ENCODE assay signal across 8 cellular contexts in genomic region chr2:223939438-223939837, GRCh38. TPM values are rescaled to one million over a fixed set of nuclear protein-coding genes. Genes with fewer than 3 reads are reported as not detected.
DNase-seq lines count a peak whose midpoint lies in the region; ATAC-seq and TF ChIP-seq lines count a peak whose summit lies in the region.
"Not testable (repeated sequence)": the region's sequence is repeated elsewhere in the genome, so short reads cannot be mapped to it uniquely, and the experiment has no call there.

No MANE protein-coding gene starts in this region.

- POLR2A ChIA-PET in activated CD4-positive, alpha-beta T cell treated with anti-CD3 and anti-CD28 coated beads for 36 hours (lab: Charles Lee), result interaction anchor here (0.7 kb wide), 1 partner anchor 110 kb away, joined by 3 read pairs; no protein-coding TSS in a partner anchor
- POLR2A ChIA-PET in activated naive CD8-positive, alpha-beta T cell treated with anti-CD3 and anti-CD28 coated beads, Interleukin-2, amount 10 ng/mL, durations not matched to agents 7 days and 5 days (lab: Charles Lee), result not testable (repeated sequence)

- TF ChIP-seq CTCF in fibroblast of mammary gland (conservative IDR thresholded peaks at IDR 0.05; ENCODE audit: control insufficient read depth, insufficient read depth, low read depth, low read length), result not testable (repeated sequence)

- H3K36me3 Mint-ChIP-seq in IgD-negative memory B cell, result peaks cover 13% of the 10 kb centered on the region
- peaks cover 45% of the 10 kb centered on the region for H3K36me3 Mint-ChIP-seq in activated CD4-positive, alpha-beta T cell treated with anti-CD3 and anti-CD28 coated beads for 36 hours (ENCODE audit: low read depth)
- peaks cover 28% of the 10 kb centered on the region for H3K36me3 Mint-ChIP-seq in activated naive CD8-positive, alpha-beta T cell treated with anti-CD3 and anti-CD28 coated beads, Interleukin-2, amount 10 ng/mL, durations not matched to agents 7 days and 5 days

- H3K4me3 ChIP-seq in fibroblast of mammary gland (ENCODE audit: control insufficient read depth, low read depth, low read length), result not testable (repeated sequence)

- H3K4me1 Mint-ChIP-seq in IgD-negative memory B cell, result peaks cover 52 to 66% (median 60%) of the 10 kb centered on the region in 3 donors
- peaks cover 75% of the 10 kb centered on the region for H3K4me1 Mint-ChIP-seq in activated CD4-positive, alpha-beta T cell treated with anti-CD3 and anti-CD28 coated beads for 36 hours
- H3K4me1 Mint-ChIP-seq in activated naive CD8-positive, alpha-beta T cell treated with anti-CD3 and anti-CD28 coated beads, Interleukin-2, amount 10 ng/mL, durations not matched to agents 7 days and 5 days, result peaks cover 56% of the 10 kb centered on the region

- H3K27ac Mint-ChIP-seq in IgD-negative memory B cell, result peak overlapping the region; percentile 21 to 78 (median 50)
- peak overlapping the region; percentile 82 for H3K27ac Mint-ChIP-seq in activated CD4-positive, alpha-beta T cell treated with anti-CD3 and anti-CD28 coated beads for 36 hours
- peak overlapping the region; percentile 30 for H3K27ac Mint-ChIP-seq in activated naive CD8-positive, alpha-beta T cell treated with anti-CD3 and anti-CD28 coated beads, Interleukin-2, amount 10 ng/mL, durations not matched to agents 7 days and 5 days

- ATAC-seq in GM19463 (IDR thresholded peaks at IDR 0.05; ENCODE audit: unreplicated experiment) (peak; percentile 26), HG02852 (IDR thresholded peaks at IDR 0.05; ENCODE audit: unreplicated experiment) (peak; percentile 31)
- ATAC-seq in activated CD4-positive, alpha-beta T cell treated with anti-CD3 and anti-CD28 coated beads for 36 hours, result peak; percentile 14
- ATAC-seq in activated naive CD8-positive, alpha-beta T cell treated with anti-CD3 and anti-CD28 coated beads, Interleukin-2, amount 10 ng/mL, durations not matched to agents 7 days and 5 days (ENCODE audit: low read depth), result not testable (repeated sequence)

- not testable (repeated sequence) for H3K9me3 Mint-ChIP-seq in IgD-negative memory B cell; activated CD4-positive, alpha-beta T cell treated with anti-CD3 and anti-CD28 coated beads for 36 hours (ENCODE audit: low read depth); activated naive CD8-positive, alpha-beta T cell treated with anti-CD3 and anti-CD28 coated beads, Interleukin-2, amount 10 ng/mL, durations not matched to agents 7 days and 5 days

- H3K4me3 Mint-ChIP-seq in IgD-negative memory B cell, result peak overlapping the region in 3 of 4 donors; percentile 32 to 78 (median 56)
- H3K4me3 Mint-ChIP-seq in activated CD4-positive, alpha-beta T cell treated with anti-CD3 and anti-CD28 coated beads for 36 hours; activated naive CD8-positive, alpha-beta T cell treated with anti-CD3 and anti-CD28 coated beads, Interleukin-2, amount 10 ng/mL, durations not matched to agents 7 days and 5 days: not testable (repeated sequence)

- peak; percentile 8 for DNase-seq in Daoy (ENCODE audit: low read depth)
- not testable (repeated sequence) for DNase-seq in activated CD4-positive, alpha-beta T cell treated with anti-CD3 and anti-CD28 coated beads for 36 hours; activated naive CD8-positive, alpha-beta T cell treated with anti-CD3 and anti-CD28 coated beads, Interleukin-2, amount 10 ng/mL, durations not matched to agents 7 days and 5 days
- peak; percentile 66 for DNase-seq in fibroblast of mammary gland (ENCODE audit: low read depth)
- DNase-seq in renal cortical epithelial cell (ENCODE audit: low read depth), result peak; percentile 77

- intact Hi-C loops in activated CD4-positive, alpha-beta T cell treated with anti-CD3 and anti-CD28 coated beads for 36 hours (cut with DNase I, micrococcal nuclease), result loop anchor here in 1 of 2 experiments (5.0 kb wide), 1 partner anchor 42 kb away; no protein-coding TSS in a partner anchor

- not testable (repeated sequence) for H3K27me3 Mint-ChIP-seq in IgD-negative memory B cell; activated CD4-positive, alpha-beta T cell treated with anti-CD3 and anti-CD28 coated beads for 36 hours; activated naive CD8-positive, alpha-beta T cell treated with anti-CD3 and anti-CD28 coated beads, Interleukin-2, amount 10 ng/mL, durations not matched to agents 7 days and 5 days

- CTCF ChIA-PET in activated CD4-positive, alpha-beta T cell treated with anti-CD3 and anti-CD28 coated beads for 36 hours (lab: Charles Lee), result interaction anchor here (1.2 kb wide), 1 partner anchor 31 kb away, joined by 3 read pairs; no protein-coding TSS in a partner anchor

RNA-seq across cellular contexts. Expression of gene WDFY1, which starts 5.7 kb away (rescaled TPM):
- total RNA-seq in Daoy (2014; rRNA removed; shearing (Covaris generic)), result 24.3 and 26.6 TPM in 2 replicates
- 36.1 TPM for polyA plus RNA-seq in IgD-negative memory B cell
- total RNA-seq in activated CD4-positive, alpha-beta T cell treated with anti-CD3 and anti-CD28 coated beads for 36 hours, result 10 to 100 TPM; 33.6 to 37.5 TPM
- 10 to 100 TPM; 58.8 to 59.1 TPM for total RNA-seq in activated naive CD8-positive, alpha-beta T cell treated with anti-CD3 and anti-CD28 coated beads, Interleukin-2, amount 10 ng/mL, durations not matched to agents 7 days and 5 days
- total RNA-seq in renal cortical epithelial cell, result 69.5 and 85.4 TPM in 2 replicates

RNA-seq across cellular contexts. Expression of gene MRPL44, which starts 17.8 kb away (rescaled TPM):
- 46.7 and 47.3 TPM in 2 replicates for total RNA-seq in Daoy (2014; rRNA removed; shearing (Covaris generic))
- polyA plus RNA-seq in IgD-negative memory B cell, result 39.8 TPM
- 10 to 100 TPM; 37.5 to 39.7 TPM for total RNA-seq in activated CD4-positive, alpha-beta T cell treated with anti-CD3 and anti-CD28 coated beads for 36 hours
- 10 to 100 TPM; 28.3 to 29.0 TPM for total RNA-seq in activated naive CD8-positive, alpha-beta T cell treated with anti-CD3 and anti-CD28 coated beads, Interleukin-2, amount 10 ng/mL, durations not matched to agents 7 days and 5 days
- 48.8 and 48.9 TPM in 2 replicates for total RNA-seq in renal cortical epithelial cell

Comparison
In these comparisons a context has a peak if more than half of its experiments do, and no peak if none do; other contexts are left out.
1. H3K27ac Mint-ChIP-seq: peak in every context shown above with its lines; median percentile 82 in activated CD4-positive, alpha-beta T cell treated with anti-CD3 and anti-CD28 coated beads for 36 hours; 50 in IgD-negative memory B cell; 30 in activated naive CD8-positive, alpha-beta T cell treated with anti-CD3 and anti-CD28 coated beads, Interleukin-2, amount 10 ng/mL, durations not matched to agents 7 days and 5 days.